9 cellular contexts compared by ENCODE assay signal in the genomic region with DNA sequence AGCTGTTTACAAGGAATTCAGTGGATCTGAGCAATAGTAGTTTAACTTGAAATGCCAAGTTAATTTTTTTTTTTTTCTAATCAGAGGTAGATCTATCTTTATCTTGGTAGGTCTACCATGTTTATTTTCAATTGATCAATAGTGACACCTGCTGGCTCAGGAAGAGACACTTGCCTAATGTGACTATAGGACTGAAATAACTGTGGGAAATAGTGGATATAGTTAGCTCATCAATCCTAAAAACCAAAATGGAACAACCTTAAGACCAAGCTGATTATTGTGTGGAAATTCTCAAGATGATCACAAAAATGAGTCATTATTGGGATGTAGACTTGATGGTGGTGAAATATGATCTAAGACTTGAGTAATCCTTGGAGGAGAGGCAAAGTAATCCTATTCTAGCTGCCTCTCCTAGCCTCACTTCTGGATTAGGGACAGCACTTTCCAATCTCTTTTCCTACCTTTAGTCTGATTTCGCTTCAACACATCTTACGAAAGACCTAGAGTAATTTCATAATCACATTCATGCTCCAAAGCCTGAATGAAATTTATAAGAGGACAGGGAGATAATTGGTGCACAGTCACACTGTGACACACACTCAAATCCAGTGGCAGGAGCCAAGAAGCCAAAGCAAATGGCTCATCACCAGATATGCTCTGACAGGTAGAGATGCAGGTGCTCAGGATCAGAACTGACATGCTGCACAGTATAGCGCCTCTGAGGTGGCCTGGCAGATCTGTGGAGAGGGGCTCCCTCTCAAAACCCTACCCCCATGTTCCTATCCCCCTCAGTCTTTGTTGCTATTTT.
A peak's percentile ranks its signal among the peaks of the same experiment; 100 is the strongest.
DNase-seq lines count a peak whose midpoint lies in the region; ATAC-seq and TF ChIP-seq lines count a peak whose summit lies in the region.
"Had no signal": no experiment of that assay in that cellular context is flagged by ENCODE, and none has a peak within 500 bp of the region (broad histone marks: within the 10 kb centered on the region; RNA-seq: fewer than 3 reads in every experiment).

No MANE protein-coding gene starts in this region.

- peak; percentile 1 to 9 for DNase-seq in activated T-cell treated with anti-CD3 and anti-CD28 coated beads, Interleukin-2, amount 50 U/mL, for 72 hours
- no peak for DNase-seq in activated T-cell treated with anti-CD3 and anti-CD28 coated beads, Interleukin-2, amount 50 U/mL, for 48 hours
- peak; percentile 30 for DNase-seq in NCI-H2227 treated with DMSO at 0.1 percent for 48 hours (lab: John Stamatoyannopoulos, UW)
- peak; percentile 76 for DNase-seq in dedifferentiated amniotic fluid mesenchymal stem cell (ENCODE audit: extremely low spot score)
- peak; percentile 3 for DNase-seq in nephron progenitor cell
- no peak for DNase-seq in stimulated activated CD4-positive, alpha-beta T cell treated with anti-CD3 and anti-CD28 coated beads, Interleukin-4, amount 100 ng/mL, for 1 hour

- peaks cover 25% of the 10 kb centered on the region for H3K27me3 Mint-ChIP-seq in activated T-cell treated with anti-CD3 and anti-CD28 coated beads, Interleukin-2, amount 50 U/mL, for 72 hours (ENCODE audit: low read depth)
- peaks cover 3% of the 10 kb centered on the region for H3K27me3 Mint-ChIP-seq in nephron progenitor cell (ENCODE audit: low read depth, poor library complexity)

- ATAC-seq in activated T-cell treated with anti-CD3 and anti-CD28 coated beads, Interleukin-2, amount 50 U/mL, for 72 hours (replicated peaks in 1 of 2): peak; percentile 47 to 51
- ATAC-seq in HG02642 (IDR thresholded peaks at IDR 0.05; ENCODE audit: poor library complexity, unreplicated experiment): peak; percentile 60
- ATAC-seq in GM18861 (IDR thresholded peaks at IDR 0.05; ENCODE audit: unreplicated experiment): no peak

- no peaks in the 10 kb centered on the region for H3K9me3 Mint-ChIP-seq in activated T-cell treated with anti-CD3 and anti-CD28 coated beads, Interleukin-2, amount 50 U/mL, for 72 hours
- peaks cover 11% of the 10 kb centered on the region for H3K9me3 Mint-ChIP-seq in nephron progenitor cell

- peak; percentile 46 for TF ChIP-seq CTCF in nephron progenitor cell (IDR thresholded peaks at IDR 0.05)

- no peak overlapping the region for H3K27ac Mint-ChIP-seq in activated T-cell treated with anti-CD3 and anti-CD28 coated beads, Interleukin-2, amount 50 U/mL, for 72 hours
- no peak overlapping the region for H3K27ac Mint-ChIP-seq in nephron progenitor cell
- H3K27ac Mint-ChIP-seq: activated naive CD8-positive, alpha-beta T cell had no signal

- no peaks in the 10 kb centered on the region for H3K4me1 Mint-ChIP-seq in activated T-cell treated with anti-CD3 and anti-CD28 coated beads, Interleukin-2, amount 50 U/mL, for 72 hours (ENCODE audit: low read depth)
- H3K4me1 Mint-ChIP-seq in nephron progenitor cell: peaks cover 16% of the 10 kb centered on the region

- no peak overlapping the region for H3K4me3 Mint-ChIP-seq in activated T-cell treated with anti-CD3 and anti-CD28 coated beads, Interleukin-2, amount 50 U/mL, for 72 hours
- no peak overlapping the region for H3K4me3 Mint-ChIP-seq in nephron progenitor cell
- H3K4me3 Mint-ChIP-seq: activated naive CD8-positive, alpha-beta T cell had no signal

- H3K36me3 Mint-ChIP-seq in activated T-cell treated with anti-CD3 and anti-CD28 coated beads, Interleukin-2, amount 50 U/mL, for 72 hours (ENCODE audit: insufficient read depth in 2 of 2): no peaks in the 10 kb centered on the region
- H3K36me3 Mint-ChIP-seq in nephron progenitor cell (ENCODE audit: low read depth): no peaks in the 10 kb centered on the region
- H3K36me3 Mint-ChIP-seq: activated naive CD8-positive, alpha-beta T cell had no signal

Comparison
In these comparisons a context has a peak if more than half of its experiments do, and no peak if none do; other contexts are left out.
1. DNase-seq: peak in activated T-cell treated with anti-CD3 and anti-CD28 coated beads, Interleukin-2, amount 50 U/mL, for 72 hours (2 of 2), NCI-H2227 treated with DMSO at 0.1 percent for 48 hours (single experiment), dedifferentiated amniotic fluid mesenchymal stem cell (single experiment) and nephron progenitor cell (single experiment); none in activated T-cell treated with anti-CD3 and anti-CD28 coated beads, Interleukin-2, amount 50 U/mL, for 48 hours (0 of 2) and stimulated activated CD4-positive, alpha-beta T cell treated with anti-CD3 and anti-CD28 coated beads, Interleukin-4, amount 100 ng/mL, for 1 hour (single experiment).